ENCODE assay signal across 8 cellular contexts in the genomic region with DNA sequence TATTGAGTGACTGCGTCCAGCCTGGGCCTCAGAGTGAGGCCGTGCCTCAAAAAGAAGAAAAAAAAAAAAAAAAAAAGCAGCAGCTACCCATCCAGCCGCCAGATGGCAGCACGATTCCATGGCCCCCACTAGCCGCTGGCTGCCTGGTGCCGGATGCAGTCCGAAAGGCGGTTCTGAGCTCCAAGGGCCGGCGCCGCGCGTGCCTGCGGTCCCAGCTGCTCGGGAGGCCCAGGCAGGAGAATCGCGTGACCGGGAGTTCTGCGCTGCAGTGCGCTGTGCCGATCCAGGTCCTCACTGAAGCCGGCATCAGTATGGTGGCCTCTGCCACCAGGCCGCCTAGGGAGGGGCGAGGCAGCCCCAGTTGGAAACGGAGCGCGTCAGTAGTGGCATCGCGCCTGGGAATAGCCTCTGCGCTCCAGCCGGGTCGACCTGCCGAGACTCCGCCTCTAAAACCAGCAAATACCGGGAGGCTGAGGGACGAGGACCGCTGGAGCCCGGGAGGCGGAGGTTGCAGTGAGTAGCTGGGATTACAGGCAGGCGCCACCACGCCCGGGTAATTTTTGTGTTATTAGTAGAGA. TPM values are rescaled to one million over a fixed set of nuclear protein-coding genes. Genes with fewer than 3 reads are reported as not detected.
A peak's percentile ranks its signal among the peaks of the same experiment; 100 is the strongest.
DNase-seq lines count a peak whose midpoint lies in the region; ATAC-seq and TF ChIP-seq lines count a peak whose summit lies in the region.

No MANE protein-coding gene starts in this region.

- H3K4me3 ChIP-seq in HAP-1, result peak overlapping the region; percentile 37

- in situ Hi-C loops in HAP-1 (cut with MboI; ENCODE audit: low sequenced_read_pairs), result no loop called here

- no peak for ATAC-seq in GM19395 (IDR thresholded peaks at IDR 0.05; ENCODE audit: unreplicated experiment)

- no peaks in the 10 kb centered on the region for H3K9me3 ChIP-seq in HAP-1

- 0 out of 2 replicates have a peak, but pooled peaks cover 4% of the 10 kb centered on the region for H3K4me1 ChIP-seq in HAP-1

- peak; percentile 99 for TF ChIP-seq CTCF in endothelial cell (IDR thresholded peaks at IDR 0.05; ENCODE audit: unreplicated experiment)
- TF ChIP-seq CTCF in mesothelial cell of epicardium (IDR thresholded peaks at IDR 0.05; ENCODE audit: unreplicated experiment), result peak; percentile 96

- H3K36me3 Mint-ChIP-seq in endothelial cell (ENCODE audit: low read depth, unreplicated experiment), result peaks cover under 1% of the 10 kb centered on the region
- H3K36me3 Mint-ChIP-seq in mesothelial cell of epicardium, result no peaks in the 10 kb centered on the region

- H3K4me1 Mint-ChIP-seq in endothelial cell (ENCODE audit: unreplicated experiment), result no peaks in the 10 kb centered on the region
- H3K4me1 Mint-ChIP-seq in mesothelial cell of epicardium, result no peaks in the 10 kb centered on the region

- DNase-seq in Ammon's horn (ENCODE audit: low spot score), result peak; percentile 91
- peak; percentile 58 to 84 for DNase-seq in HAP-1 (ENCODE audit: low spot score in 2 of 2)
- peak; percentile 17 to 48 for DNase-seq in NOMO-1 (lab: John Stamatoyannopoulos, UW; ENCODE audit: unreplicated experiment in 2 of 2)
- DNase-seq in activated CD8-positive, alpha-beta memory T cell treated with anti-CD3 and anti-CD28 coated beads, Interleukin-2, amount 50 U/mL, for 1 hour (ENCODE audit: extremely low read depth), result peak; percentile 39
- DNase-seq in endothelial cell (ENCODE audit: low spot score), result peak; percentile 76
- DNase-seq in mesothelial cell of epicardium (ENCODE audit: low spot score in 2 of 2, unreplicated experiment in 2 of 2), result peak in 1 of 2 experiments; percentile 82
- DNase-seq in stimulated activated CD8-positive, alpha-beta memory T cell treated with anti-CD3 and anti-CD28 coated beads, Interleukin-15, amount 100 ng/mL, for 4 hours (ENCODE audit: low read depth in 2 of 2), result peak; percentile 36 to 42

- H3K4me3 Mint-ChIP-seq in endothelial cell (ENCODE audit: unreplicated experiment) (no peak overlapping the region), mesothelial cell of epicardium (peak overlapping the region; percentile 67)

- H3K27me3 Mint-ChIP-seq in endothelial cell (ENCODE audit: unreplicated experiment) (peaks cover 5% of the 10 kb centered on the region), mesothelial cell of epicardium (ENCODE audit: low read depth) (peaks cover 1% of the 10 kb centered on the region)

- no peak overlapping the region for H3K27ac Mint-ChIP-seq in endothelial cell (ENCODE audit: unreplicated experiment)
- no peak overlapping the region for H3K27ac Mint-ChIP-seq in mesothelial cell of epicardium

- H3K36me3 ChIP-seq in HAP-1 (replicated peaks), result no peaks in the 10 kb centered on the region

- H3K9me3 Mint-ChIP-seq in endothelial cell (ENCODE audit: unreplicated experiment), result no peaks in the 10 kb centered on the region
- H3K9me3 Mint-ChIP-seq in mesothelial cell of epicardium, result no peaks in the 10 kb centered on the region

- no peaks in the 10 kb centered on the region for H3K27me3 ChIP-seq in HAP-1 (ENCODE audit: low read depth)

RNA-seq across cellular contexts. Expression of gene SCARF2, which starts 19.3 kb away (rescaled TPM):
- total RNA-seq in endothelial cell (ENCODE audit: unreplicated experiment) (8.1 TPM), mesothelial cell of epicardium (45.7 to 47.2 TPM (median 46.8 TPM) in 3 replicates)

RNA-seq across cellular contexts. Expression of gene ZNF74, which starts 24.3 kb away (rescaled TPM):
- total RNA-seq in endothelial cell (ENCODE audit: unreplicated experiment) (28.8 TPM), mesothelial cell of epicardium (36.8 to 38.3 TPM (median 38.1 TPM) in 3 replicates)
